In the genomic region with DNA sequence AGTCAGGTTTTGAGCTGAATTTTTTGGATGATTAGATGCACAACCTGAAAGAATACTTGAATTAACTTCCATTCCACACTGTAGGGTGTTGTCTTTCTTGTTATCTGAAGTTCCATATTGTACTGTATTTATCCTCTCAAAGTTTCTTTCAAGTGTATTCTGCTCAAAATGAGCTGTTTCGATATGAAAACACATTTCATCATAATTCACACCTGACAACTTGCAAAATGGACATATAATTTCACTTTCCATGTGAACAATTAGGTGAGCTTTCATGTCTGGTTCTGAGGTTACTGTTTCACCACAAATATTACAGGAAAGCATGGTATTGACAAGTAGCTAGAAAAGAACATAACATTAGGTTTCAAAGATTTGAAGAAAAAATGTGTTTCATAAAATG, we compare ENCODE assay signal across 9 cellular contexts. TPM values are rescaled to one million over a fixed set of nuclear protein-coding genes. Genes with fewer than 3 reads are reported as not detected.
DNase-seq lines count a peak whose midpoint lies in the region; ATAC-seq and TF ChIP-seq lines count a peak whose summit lies in the region.
"Had no signal": no experiment of that assay in that cellular context is flagged by ENCODE, and none has a peak within 500 bp of the region (broad histone marks: within the 10 kb centered on the region; RNA-seq: fewer than 3 reads in every experiment).

No MANE protein-coding gene starts in this region.

- no peaks in the 10 kb centered on the region for H3K27me3 Mint-ChIP-seq in activated CD8-positive, alpha-beta memory T cell treated with anti-CD3 and anti-CD28 coated beads, Interleukin-2, amount 10 ng/mL, durations not matched to agents 7 days and 5 days
- peaks cover 4% of the 10 kb centered on the region for H3K27me3 Mint-ChIP-seq in activated B cell treated with CpG ODN at 0.5 μM for 24 hours
- H3K27me3 Mint-ChIP-seq in glutamatergic neuron (ENCODE audit: unreplicated experiment): peaks cover 2% of the 10 kb centered on the region

- H3K36me3 Mint-ChIP-seq in activated CD8-positive, alpha-beta memory T cell treated with anti-CD3 and anti-CD28 coated beads, Interleukin-2, amount 10 ng/mL, durations not matched to agents 7 days and 5 days: peaks cover 20% of the 10 kb centered on the region
- H3K36me3 Mint-ChIP-seq in activated B cell treated with CpG ODN at 0.5 μM for 24 hours (ENCODE audit: low read depth) (peaks cover 27% of the 10 kb centered on the region), glutamatergic neuron (ENCODE audit: unreplicated experiment) (no peaks in the 10 kb centered on the region)
- peaks cover 41% of the 10 kb centered on the region for H3K36me3 Mint-ChIP-seq in stimulated activated effector memory CD8-positive, alpha-beta T cell treated with anti-CD3 and anti-CD28 coated beads, Interleukin-12 subunit alpha, Interleukin-12 subunit beta, amount 100 ng/mL, for 72 hours

- CTCF ChIA-PET in activated CD8-positive, alpha-beta memory T cell treated with anti-CD3 and anti-CD28 coated beads, Interleukin-2, amount 10 ng/mL, durations not matched to agents 7 days and 5 days (lab: Charles Lee): interaction anchor here (0.9 to 1.0 kb wide), 2 partner anchors 94 to 379 kb away, joined by 3 read pairs; no protein-coding TSS in a partner anchor
- CTCF ChIA-PET in activated B cell treated with CpG ODN at 0.5 μM for 24 hours (lab: Charles Lee): interaction anchor here (0.9 kb wide), 1 partner anchor 14 kb away, joined by 3 read pairs; the partner anchor contains the start of gene KPNA5

- peaks cover 41% of the 10 kb centered on the region for H3K4me1 Mint-ChIP-seq in activated CD8-positive, alpha-beta memory T cell treated with anti-CD3 and anti-CD28 coated beads, Interleukin-2, amount 10 ng/mL, durations not matched to agents 7 days and 5 days
- H3K4me1 Mint-ChIP-seq in activated B cell treated with CpG ODN at 0.5 μM for 24 hours (peaks cover 47% of the 10 kb centered on the region), glutamatergic neuron (ENCODE audit: low read depth, unreplicated experiment) (peaks cover 8% of the 10 kb centered on the region)
- H3K4me1 Mint-ChIP-seq in stimulated activated effector memory CD8-positive, alpha-beta T cell treated with anti-CD3 and anti-CD28 coated beads, Interleukin-12 subunit alpha, Interleukin-12 subunit beta, amount 100 ng/mL, for 72 hours: peaks cover 45% of the 10 kb centered on the region

- peak overlapping the region; percentile 66 for H3K27ac Mint-ChIP-seq in activated CD8-positive, alpha-beta memory T cell treated with anti-CD3 and anti-CD28 coated beads, Interleukin-2, amount 10 ng/mL, durations not matched to agents 7 days and 5 days
- H3K27ac Mint-ChIP-seq in activated B cell treated with CpG ODN at 0.5 μM for 24 hours: no peak overlapping the region
- H3K27ac Mint-ChIP-seq in stimulated activated effector memory CD8-positive, alpha-beta T cell treated with anti-CD3 and anti-CD28 coated beads, Interleukin-12 subunit alpha, Interleukin-12 subunit beta, amount 100 ng/mL, for 72 hours: no peak overlapping the region
- H3K27ac Mint-ChIP-seq in glutamatergic neuron (ENCODE audit: unreplicated experiment): no peak overlapping the region

- ATAC-seq in activated CD8-positive, alpha-beta memory T cell treated with anti-CD3 and anti-CD28 coated beads, Interleukin-2, amount 10 ng/mL, durations not matched to agents 7 days and 5 days: no peak
- peak; percentile 29 for ATAC-seq in HG02981 (IDR thresholded peaks at IDR 0.05; ENCODE audit: unreplicated experiment)
- no peak for ATAC-seq in activated B cell treated with CpG ODN at 0.5 μM for 24 hours (ENCODE audit: low read depth)
- no peak for ATAC-seq in stimulated activated effector memory CD8-positive, alpha-beta T cell treated with anti-CD3 and anti-CD28 coated beads, Interleukin-12 subunit alpha, Interleukin-12 subunit beta, amount 100 ng/mL, for 72 hours
- ATAC-seq in left lobe of liver: no peak

- intact Hi-C loops in activated B cell treated with CpG ODN at 0.5 μM for 24 hours (cut with micrococcal nuclease) (loop anchor here (5.0 kb wide), 2 partner anchors 390 to 565 kb away; partner anchors contain the start of genes NT5DC1 and TSPYL1), posterior cingulate gyrus (cut with DNase I) (no loop called here)

- DNase-seq in activated CD8-positive, alpha-beta memory T cell treated with anti-CD3 and anti-CD28 coated beads, Interleukin-2, amount 10 ng/mL, durations not matched to agents 7 days and 5 days: no peak
- DNase-seq in activated CD8-positive, alpha-beta memory T cell treated with anti-CD3 and anti-CD28 coated beads, Interleukin-2, amount 50 U/mL, for 48 hours: no peak
- DNase-seq in activated B cell treated with CpG ODN at 0.5 μM for 24 hours: no peak
- DNase-seq in stimulated activated effector memory CD8-positive, alpha-beta T cell treated with anti-CD3 and anti-CD28 coated beads, Interleukin-12 subunit alpha, Interleukin-12 subunit beta, amount 100 ng/mL, for 72 hours (ENCODE audit: low spot score in 2 of 2): no peak
- DNase-seq in left lobe of liver (ENCODE audit: low spot score): no peak
- no peak for DNase-seq in posterior cingulate gyrus
- DNase-seq in glutamatergic neuron: no peak

- peak overlapping the region; percentile 54 for H3K4me3 Mint-ChIP-seq in activated CD8-positive, alpha-beta memory T cell treated with anti-CD3 and anti-CD28 coated beads, Interleukin-2, amount 10 ng/mL, durations not matched to agents 7 days and 5 days
- peak overlapping the region; percentile 15 for H3K4me3 Mint-ChIP-seq in activated B cell treated with CpG ODN at 0.5 μM for 24 hours
- peak overlapping the region; percentile 96 for H3K4me3 Mint-ChIP-seq in stimulated activated effector memory CD8-positive, alpha-beta T cell treated with anti-CD3 and anti-CD28 coated beads, Interleukin-12 subunit alpha, Interleukin-12 subunit beta, amount 100 ng/mL, for 72 hours
- no peak overlapping the region for H3K4me3 Mint-ChIP-seq in glutamatergic neuron (ENCODE audit: unreplicated experiment)

- no peak for TF ChIP-seq CTCF in activated B cell treated with CpG ODN at 0.5 μM for 24 hours (IDR thresholded peaks at IDR 0.05)
- TF ChIP-seq CTCF in glutamatergic neuron (IDR thresholded peaks at IDR 0.05; ENCODE audit: partially characterized antibody, unreplicated experiment): no peak

- POLR2A ChIA-PET in activated B cell treated with CpG ODN at 0.5 μM for 24 hours (lab: Charles Lee): no interaction called here

- no peaks in the 10 kb centered on the region for H3K9me3 Mint-ChIP-seq in activated CD8-positive, alpha-beta memory T cell treated with anti-CD3 and anti-CD28 coated beads, Interleukin-2, amount 10 ng/mL, durations not matched to agents 7 days and 5 days (ENCODE audit: low read depth)
- H3K9me3 Mint-ChIP-seq in activated B cell treated with CpG ODN at 0.5 μM for 24 hours: no peaks in the 10 kb centered on the region
- no peaks in the 10 kb centered on the region for H3K9me3 Mint-ChIP-seq in stimulated activated effector memory CD8-positive, alpha-beta T cell treated with anti-CD3 and anti-CD28 coated beads, Interleukin-12 subunit alpha, Interleukin-12 subunit beta, amount 100 ng/mL, for 72 hours
- H3K9me3 Mint-ChIP-seq in glutamatergic neuron (ENCODE audit: unreplicated experiment): no peaks in the 10 kb centered on the region
- H3K9me3 Mint-ChIP-seq: dendritic cell treated with granulocyte-macrophage colony-stimulating factor and Interleukin-4, amounts not matched to agents 40 ng/mL and 50 ng/mL, for 4 days had no signal

RNA-seq across cellular contexts. Expression of gene ZUP1, which starts 1.7 kb away (rescaled TPM):
- 10 to 100 TPM; 19.1 to 19.7 TPM for total RNA-seq in activated CD8-positive, alpha-beta memory T cell treated with anti-CD3 and anti-CD28 coated beads, Interleukin-2, amount 10 ng/mL, durations not matched to agents 7 days and 5 days
- total RNA-seq in activated B cell treated with CpG ODN at 0.5 μM for 24 hours (22.0 and 25.9 TPM in 2 replicates), left lobe of liver (3.9 TPM), glutamatergic neuron (ENCODE audit: unreplicated experiment) (17.8 TPM)

RNA-seq across cellular contexts. Expression of gene KPNA5, which starts 14.1 kb away (rescaled TPM):
- total RNA-seq in activated CD8-positive, alpha-beta memory T cell treated with anti-CD3 and anti-CD28 coated beads, Interleukin-2, amount 10 ng/mL, durations not matched to agents 7 days and 5 days: 1 to 10 TPM; 7.3 to 8.6 TPM
- 25.0 and 29.9 TPM in 2 replicates for total RNA-seq in activated B cell treated with CpG ODN at 0.5 μM for 24 hours
- total RNA-seq in left lobe of liver: 1.7 TPM
- 21.9 TPM for total RNA-seq in glutamatergic neuron (ENCODE audit: unreplicated experiment)

RNA-seq across cellular contexts. Expression of gene RSPH4A, which starts 50.6 kb away (rescaled TPM):
- total RNA-seq in activated CD8-positive, alpha-beta memory T cell treated with anti-CD3 and anti-CD28 coated beads, Interleukin-2, amount 10 ng/mL, durations not matched to agents 7 days and 5 days: under 1 TPM; 0.09 to 0.18 TPM
- total RNA-seq in activated B cell treated with CpG ODN at 0.5 μM for 24 hours (0.39 and 0.40 TPM in 2 replicates), left lobe of liver (not detected), glutamatergic neuron (ENCODE audit: unreplicated experiment) (0.98 TPM)
